Comparison of ENCODE assay signal across 23 cellular contexts in the genomic region with DNA sequence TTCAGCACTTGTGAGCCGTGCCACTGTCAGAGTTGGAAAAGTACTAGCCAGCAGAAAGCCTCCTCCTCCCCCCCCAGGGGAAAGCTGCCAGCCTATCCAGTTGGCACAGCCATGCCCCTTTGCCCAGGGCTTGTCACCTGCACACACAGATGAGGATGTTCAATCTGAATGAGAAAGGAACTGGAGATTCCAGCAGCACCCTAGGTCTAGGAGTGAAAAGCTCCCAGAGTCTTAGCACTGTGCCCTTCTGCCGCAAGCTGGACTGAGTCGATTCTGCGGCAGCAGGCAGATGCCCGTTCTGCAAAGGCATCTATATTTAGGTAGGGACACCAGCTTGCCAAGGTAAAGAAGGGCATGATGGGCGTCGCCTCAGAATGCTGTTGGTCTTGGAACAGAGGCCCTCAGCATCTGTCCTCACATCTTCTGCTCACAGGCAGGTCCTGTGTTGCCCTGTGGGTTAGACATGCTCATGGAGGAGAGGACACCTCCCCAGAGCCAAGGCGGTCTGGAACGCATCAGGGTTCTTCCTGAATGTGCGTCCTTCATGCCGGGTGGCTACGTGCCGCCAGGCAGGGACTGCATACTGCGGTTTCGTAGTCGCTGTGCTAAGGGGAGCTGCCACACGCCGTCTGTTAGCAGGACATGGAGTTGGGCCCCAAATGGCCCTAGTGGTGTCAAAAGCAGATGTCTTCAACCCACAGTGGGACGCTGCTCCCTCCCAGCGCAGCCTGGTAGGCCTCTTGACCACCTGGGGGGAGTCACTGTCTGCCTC.
DNase-seq lines count a peak whose midpoint lies in the region; ATAC-seq, FAIRE-seq and TF ChIP-seq lines count a peak whose summit lies in the region.
"Had no signal": no experiment of that assay in that cellular context is flagged by ENCODE, and none has a peak within 500 bp of the region (broad histone marks: within the 10 kb centered on the region; RNA-seq: fewer than 3 reads in every experiment).

No MANE protein-coding gene starts in this region.

- ATAC-seq in Right ventricle myocardium superior (ENCODE audit: poor library complexity) (peak; percentile 83), left cardiac atrium (peak; percentile 19 to 56), pancreas (peak in 3 of 4 donors; percentile 60 to 75 (median 70))
- ATAC-seq in natural killer cell treated with Interleukin-12 subunit alpha and Interleukin-12 subunit beta and Interleukin-15 and Interleukin-18, amount 100 ng/mL, for 72 hours = no peak
- ATAC-seq: lower lobe of right lung had no signal

- H3K36me3 Mint-ChIP-seq in natural killer cell treated with Interleukin-12 subunit alpha and Interleukin-12 subunit beta and Interleukin-15 and Interleukin-18, amount 100 ng/mL, for 72 hours = no peaks in the 10 kb centered on the region

- DNase-seq in Right ventricle myocardium superior (no peak), cardiac septum (ENCODE audit: low spot score) (no peak), left cardiac atrium (peak; percentile 23), pancreas (peak in 3 of 6 donors; percentile 37 to 61 (median 41)), ureter (ENCODE audit: low spot score) (peak; percentile 42), ecto neural progenitor cell (ENCODE audit: low spot score) (no peak), activated gamma-delta T cell treated with Interleukin-2 at 50 U/mL for 16 hours (no peak)
- DNase-seq in natural killer cell treated with Interleukin-12 subunit alpha and Interleukin-12 subunit beta and Interleukin-15 and Interleukin-18, amount 100 ng/mL, for 72 hours (ENCODE audit: low spot score) = no peak
- DNase-seq: ACHN; activated CD4-positive, alpha-beta T cell treated with anti-CD3 and anti-CD28 coated beads for 48 hours; activated effector memory CD4-positive, alpha-beta T cell treated with Interleukin-2 at 50 U/mL for 16 hours; central memory CD4-positive, alpha-beta T cell; DMS53; effector memory CD4-positive, alpha-beta T cell; glutamatergic neuron; H9; lower lobe of right lung; naive B cell; NCI-H187; NCI-H2227 treated with DMSO at 0.1 percent for 48 hours; stimulated activated CD8-positive, alpha-beta memory T cell treated with anti-CD3 and anti-CD28 coated beads, Interleukin-4, amount 100 ng/mL, for 48 hours had no signal

- H3K27ac Mint-ChIP-seq in natural killer cell treated with Interleukin-12 subunit alpha and Interleukin-12 subunit beta and Interleukin-15 and Interleukin-18, amount 100 ng/mL, for 72 hours = no peak overlapping the region

- no peak overlapping the region for H3K4me3 Mint-ChIP-seq in natural killer cell treated with Interleukin-12 subunit alpha and Interleukin-12 subunit beta and Interleukin-15 and Interleukin-18, amount 100 ng/mL, for 72 hours
- H3K4me3 Mint-ChIP-seq: H9, IgD-negative memory B cell had no signal

- no peak for TF ChIP-seq CTCF in pancreas (IDR thresholded peaks at IDR 0.05)

- H3K9me3 Mint-ChIP-seq in natural killer cell treated with Interleukin-12 subunit alpha and Interleukin-12 subunit beta and Interleukin-15 and Interleukin-18, amount 100 ng/mL, for 72 hours = no peaks in the 10 kb centered on the region
- H3K9me3 Mint-ChIP-seq: H9, IgD-negative memory B cell, naive B cell had no signal

- no peak for FAIRE-seq in pancreas (lab: Jason Lieb, UNC)
- FAIRE-seq: TTC549 had no signal

- H3K4me1 Mint-ChIP-seq in natural killer cell treated with Interleukin-12 subunit alpha and Interleukin-12 subunit beta and Interleukin-15 and Interleukin-18, amount 100 ng/mL, for 72 hours (ENCODE audit: low read depth in 2 of 2) = peaks cover 4 to 6% of the 10 kb centered on the region in 2 donors

- H3K4me3 ChIP-seq in pancreas = no peak overlapping the region
- H3K4me3 ChIP-seq: lower lobe of right lung had no signal

- no peaks in the 10 kb centered on the region for H3K27me3 ChIP-seq in pancreas

- no peak overlapping the region for H3K27ac ChIP-seq in pancreas
- H3K27ac ChIP-seq: lower lobe of right lung had no signal

- H3K9me3 ChIP-seq in pancreas = no peaks in the 10 kb centered on the region
- H3K9me3 ChIP-seq: lower lobe of right lung had no signal

- H3K4me1 ChIP-seq in pancreas = no peaks in the 10 kb centered on the region
- H3K4me1 ChIP-seq: lower lobe of right lung had no signal

- H3K36me3 ChIP-seq in pancreas = no peaks in the 10 kb centered on the region
- H3K36me3 ChIP-seq: lower lobe of right lung had no signal

- 85 to 88% methylated on average over 20 of the region's 20 CpGs for WGBS in pancreas, 2 donors

- intact Hi-C loops in Right ventricle myocardium superior (cut with DNase I) (no loop called here), cardiac septum (cut with DNase I) (loop anchor here (10.0 kb wide), 1 partner anchor 149 kb away; no protein-coding TSS in a partner anchor), left cardiac atrium (cut with DNase I) (no loop called here), pancreas (cut with DNase I) (no loop called here)

- H3K27me3 Mint-ChIP-seq in natural killer cell treated with Interleukin-12 subunit alpha and Interleukin-12 subunit beta and Interleukin-15 and Interleukin-18, amount 100 ng/mL, for 72 hours = no peaks in the 10 kb centered on the region
- H3K27me3 Mint-ChIP-seq: IgD-negative memory B cell, naive B cell had no signal

Comparison
In these comparisons a context has a peak if more than half of its experiments do, and no peak if none do; other contexts are left out.
1. DNase-seq: peak in left cardiac atrium (single experiment) and ureter (single experiment); none in Right ventricle myocardium superior (single experiment), cardiac septum (single experiment), natural killer cell treated with Interleukin-12 subunit alpha and Interleukin-12 subunit beta and Interleukin-15 and Interleukin-18, amount 100 ng/mL, for 72 hours (single experiment), ecto neural progenitor cell (single experiment) and activated gamma-delta T cell treated with Interleukin-2 at 50 U/mL for 16 hours (single experiment).
2. ATAC-seq: peak in Right ventricle myocardium superior (single experiment), left cardiac atrium (2 of 2) and pancreas (3 of 4); none in natural killer cell treated with Interleukin-12 subunit alpha and Interleukin-12 subunit beta and Interleukin-15 and Interleukin-18, amount 100 ng/mL, for 72 hours (0 of 2).